ENCODE assay signal across 13 cellular contexts in genomic region chr7:50560865-50561351, GRCh38. TPM values are rescaled to one million over a fixed set of nuclear protein-coding genes. Genes with fewer than 3 reads are reported as not detected.
DNase-seq lines count a peak whose midpoint lies in the region; ATAC-seq lines count a peak whose summit lies in the region.
"Had no signal": no experiment of that assay in that cellular context is flagged by ENCODE, and none has a peak within 500 bp of the region (broad histone marks: within the 10 kb centered on the region; RNA-seq: fewer than 3 reads in every experiment).

No MANE protein-coding gene starts in this region.

- no peak overlapping the region for H3K4me3 Mint-ChIP-seq in T-cell

- no peak for ATAC-seq in HG02970 (IDR thresholded peaks at IDR 0.05; ENCODE audit: low FRiP score, unreplicated experiment)
- no peak for ATAC-seq in T-cell (replicated peaks in 1 of 4)
- ATAC-seq: sciatic nerve had no signal

- no peak overlapping the region for H3K27ac Mint-ChIP-seq in T-cell

- no peak overlapping the region for H3K4me3 ChIP-seq in MG63
- H3K4me3 ChIP-seq: coronary artery, GM23248, SJSA1, thoracic aorta had no signal

- CTCF ChIA-PET in T-cell (lab: Charles Lee), result no interaction called here

- H3K9me3 ChIP-seq in MG63, result no peaks in the 10 kb centered on the region
- H3K9me3 ChIP-seq: SJSA1, thoracic aorta had no signal

- H3K4me1 Mint-ChIP-seq in T-cell, result no peaks in the 10 kb centered on the region

- H3K36me3 ChIP-seq in MG63, result no peaks in the 10 kb centered on the region
- H3K36me3 ChIP-seq: SJSA1, thoracic aorta had no signal

- POLR2A ChIA-PET in T-cell (lab: Charles Lee), result no interaction called here

- H3K27me3 ChIP-seq in MG63, result peaks cover 11% of the 10 kb centered on the region

- H3K9me3 Mint-ChIP-seq in T-cell, result no peaks in the 10 kb centered on the region

- peaks cover 35 to 43% of the 10 kb centered on the region in 2 donors for H3K27me3 Mint-ChIP-seq in T-cell

- H3K36me3 Mint-ChIP-seq in T-cell, result no peaks in the 10 kb centered on the region

- peak; percentile 78 for DNase-seq in NCI-H1436 treated with DMSO at 0.1 percent for 48 hours (lab: John Stamatoyannopoulos, UW)
- peak; percentile 26 for DNase-seq in NCI-H2227 treated with DMSO at 0.1 percent for 48 hours (lab: John Stamatoyannopoulos, UW)
- DNase-seq in cerebellum (ENCODE audit: low spot score), result peak; percentile 11
- peak; percentile 61 for DNase-seq in retina
- DNase-seq in T-cell, result no peak
- no peak for DNase-seq in MG63
- DNase-seq: GM23248 had no signal

RNA-seq across cellular contexts. Expression of gene DDC, which starts 4.3 kb away (rescaled TPM):
- 1.2 TPM for total RNA-seq in cerebellum
- not detected for total RNA-seq in T-cell
- not detected in 2 replicates for total RNA-seq in MG63 (2014; rRNA removed; shearing (Covaris generic); ENCODE audit: low replicate concordance)
- total RNA-seq: GM23248, mononuclear cell, sciatic nerve, SJSA1 had no signal

Comparison
In these comparisons a context has a peak if more than half of its experiments do, and no peak if none do; other contexts are left out.
1. DNase-seq: peak in NCI-H1436 treated with DMSO at 0.1 percent for 48 hours (single experiment), NCI-H2227 treated with DMSO at 0.1 percent for 48 hours (single experiment), cerebellum (single experiment) and retina (single experiment); none in T-cell (0 of 34) and MG63 (single experiment).